In genomic region chr2:69674301-69674640, GRCh38 we compare ENCODE assay signal across 18 cellular contexts. TPM values are rescaled to one million over a fixed set of nuclear protein-coding genes. Genes with fewer than 3 reads are reported as not detected.
DNase-seq lines count a peak whose midpoint lies in the region; ATAC-seq and TF ChIP-seq lines count a peak whose summit lies in the region.
"Had no signal": no experiment of that assay in that cellular context is flagged by ENCODE, and none has a peak within 500 bp of the region (broad histone marks: within the 10 kb centered on the region; RNA-seq: fewer than 3 reads in every experiment).

No MANE protein-coding gene starts in this region.

- no peak overlapping the region for H2AK5ac ChIP-seq in neuronal stem cell (ENCODE audit: low read depth, low read length)

- no peak overlapping the region for H2BK12ac ChIP-seq in neuronal stem cell (ENCODE audit: low read length)

- DNase-seq in activated CD4-positive, alpha-beta T cell treated with anti-CD3 and anti-CD28 coated beads, Interleukin-2, amount 10 ng/mL, durations not matched to agents 24 days and 14 days, result no peak
- no peak for DNase-seq in activated CD4-positive, alpha-beta T cell treated with anti-CD3 and anti-CD28 coated beads, Interleukin-2, amount 50 U/mL, for 4 hours
- DNase-seq in midbrain (lab: John Stamatoyannopoulos, UW), result peak; percentile 16
- no peak for DNase-seq in thyroid gland
- no peak for DNase-seq in neuronal stem cell (ENCODE audit: low spot score)
- DNase-seq in NCI-H1930 (lab: John Stamatoyannopoulos, UW), result no peak
- DNase-seq: activated CD8-positive, alpha-beta T cell treated with anti-CD3 and anti-CD28 coated beads, Interleukin-2, amount 10 ng/mL, durations not matched to agents 7 days and 5 days; CD8-positive, alpha-beta memory T cell; foreskin fibroblast; mammary epithelial cell; NCI-H2081 treated with DMSO at 0.1 percent for 48 hours; NCI-H526 treated with DMSO at 0.1 percent for 48 hours; PC-3 had no signal

- intact Hi-C loops in activated CD4-positive, alpha-beta T cell treated with anti-CD3 and anti-CD28 coated beads, Interleukin-2, amount 10 ng/mL, durations not matched to agents 24 days and 14 days (cut with micrococcal nuclease), result no loop called here
- intact Hi-C loops in thyroid gland (cut with DNase I), result no loop called here

- H4K8ac ChIP-seq in neuronal stem cell (ENCODE audit: low read depth, low read length), result no peak overlapping the region

- no peak overlapping the region for H3K18ac ChIP-seq in neuronal stem cell (ENCODE audit: low read length)

- H3K36me3 Mint-ChIP-seq in activated CD4-positive, alpha-beta T cell treated with anti-CD3 and anti-CD28 coated beads, Interleukin-2, amount 10 ng/mL, durations not matched to agents 24 days and 14 days (ENCODE audit: low read depth), result peaks cover 2% of the 10 kb centered on the region
- H3K36me3 Mint-ChIP-seq: CD8-positive, alpha-beta memory T cell had no signal

- H2BK120ac ChIP-seq in neuronal stem cell (ENCODE audit: low read depth, low read length), result no peak overlapping the region

- H3K9ac ChIP-seq in neuronal stem cell (ENCODE audit: low read depth, low read length, poor library complexity), result no peak overlapping the region

- H3K4me2 ChIP-seq in neuronal stem cell (ENCODE audit: insufficient read depth, low read length, poor library complexity, severe bottlenecking), result no peak overlapping the region

- H3K4me3 Mint-ChIP-seq in activated CD4-positive, alpha-beta T cell treated with anti-CD3 and anti-CD28 coated beads, Interleukin-2, amount 10 ng/mL, durations not matched to agents 24 days and 14 days, result no peak overlapping the region
- H3K4me3 Mint-ChIP-seq: activated CD8-positive, alpha-beta T cell treated with anti-CD3 and anti-CD28 coated beads, Interleukin-2, amount 10 ng/mL, durations not matched to agents 7 days and 5 days; CD8-positive, alpha-beta memory T cell; central memory CD8-positive, alpha-beta T cell; neural crest cell had no signal

- TF ChIP-seq POLR2A in gastroesophageal sphincter (IDR thresholded peaks at IDR 0.05) (no peak), thyroid gland (IDR thresholded peaks at IDR 0.05) (peak in 1 of 2 donors; percentile 39)

- no peaks in the 10 kb centered on the region for H3K9me3 Mint-ChIP-seq in activated CD4-positive, alpha-beta T cell treated with anti-CD3 and anti-CD28 coated beads, Interleukin-2, amount 10 ng/mL, durations not matched to agents 24 days and 14 days
- H3K9me3 Mint-ChIP-seq: central memory CD8-positive, alpha-beta T cell had no signal

- no peaks in the 10 kb centered on the region for H3K27me3 Mint-ChIP-seq in activated CD4-positive, alpha-beta T cell treated with anti-CD3 and anti-CD28 coated beads, Interleukin-2, amount 10 ng/mL, durations not matched to agents 24 days and 14 days
- H3K27me3 Mint-ChIP-seq: CD8-positive, alpha-beta memory T cell; central memory CD8-positive, alpha-beta T cell had no signal

- TF ChIP-seq EP300 in gastroesophageal sphincter (IDR thresholded peaks at IDR 0.05), result no peak

- H4K91ac ChIP-seq in neuronal stem cell (ENCODE audit: low read depth, low read length, poor library complexity), result no peak overlapping the region

- no peak overlapping the region for H2BK5ac ChIP-seq in neuronal stem cell (ENCODE audit: low read length)

- H3K4me3 ChIP-seq in gastroesophageal sphincter, result no peak overlapping the region
- H3K4me3 ChIP-seq in thyroid gland (replicated peaks in 1 of 3), result no peak overlapping the region
- no peak overlapping the region for H3K4me3 ChIP-seq in neuronal stem cell (ENCODE audit: low read length in 2 of 2)
- H3K4me3 ChIP-seq: skin epidermis had no signal

- WGBS in gastroesophageal sphincter (ENCODE audit: low coverage in 1 of 2), 2 donors, result 44 to 48% methylated on average over 2 of the region's 2 CpGs
- 16 to 26% methylated on average over 2 of the region's 2 CpGs for WGBS in thyroid gland, 2 donors
- WGBS in neuronal stem cell (ENCODE audit: extremely low coverage in 2 of 2, insufficient read length in 2 of 2, insufficient replicate concordance in 1 of 2), 2 donors, result no CpG with 5 or more reads among the region's 2 CpGs

- TF ChIP-seq CTCF in gastroesophageal sphincter (IDR thresholded peaks at IDR 0.05), result no peak
- TF ChIP-seq CTCF in thyroid gland (IDR thresholded peaks at IDR 0.05), result no peak

- H3K79me1 ChIP-seq in neuronal stem cell (ENCODE audit: low read depth, low read length), result no peaks in the 10 kb centered on the region

- no peak overlapping the region for H2AFZ ChIP-seq in neuronal stem cell (ENCODE audit: low read length)

- ATAC-seq in gastroesophageal sphincter, result peak; percentile 43
- ATAC-seq in GM19324 (IDR thresholded peaks at IDR 0.05; ENCODE audit: low FRiP score, unreplicated experiment), result no peak
- ATAC-seq: activated CD8-positive, alpha-beta T cell treated with anti-CD3 and anti-CD28 coated beads, Interleukin-2, amount 10 ng/mL, durations not matched to agents 7 days and 5 days; PC-3 had no signal

- peaks cover 19% of the 10 kb centered on the region for H3K4me1 Mint-ChIP-seq in activated CD4-positive, alpha-beta T cell treated with anti-CD3 and anti-CD28 coated beads, Interleukin-2, amount 10 ng/mL, durations not matched to agents 24 days and 14 days
- H3K4me1 Mint-ChIP-seq: neural crest cell had no signal

- peak overlapping the region in 2 of 4 donors; percentile 8 to 25 for H3K27ac ChIP-seq in gastroesophageal sphincter
- peak overlapping the region; percentile 87 to 97 (median 90) for H3K27ac ChIP-seq in thyroid gland
- no peak overlapping the region for H3K27ac ChIP-seq in neuronal stem cell (replicated peaks; ENCODE audit: low read length)

- H3K9me3 ChIP-seq in gastroesophageal sphincter, result peaks cover 0 to 8% (median 0%) of the 10 kb centered on the region in 3 donors
- H3K9me3 ChIP-seq in thyroid gland, result no peaks in the 10 kb centered on the region
- peaks cover 0 to 8% of the 10 kb centered on the region in 2 donors for H3K9me3 ChIP-seq in neuronal stem cell (replicated peaks in 1 of 2; ENCODE audit: control insufficient read depth in 2 of 2, insufficient read depth in 1 of 2, low read depth in 1 of 2, low read length in 2 of 2)

- H3K36me3 ChIP-seq in gastroesophageal sphincter (no peaks in the 10 kb centered on the region), thyroid gland (no peaks in the 10 kb centered on the region), neuronal stem cell (replicated peaks in 1 of 2; ENCODE audit: control insufficient read depth in 2 of 2, insufficient read depth in 2 of 2, low read length in 2 of 2) (no peaks in the 10 kb centered on the region)

- no peak overlapping the region for H2BK15ac ChIP-seq in neuronal stem cell (ENCODE audit: low read length)

- no peak overlapping the region for H3K14ac ChIP-seq in neuronal stem cell (ENCODE audit: low read length)

- H3K4ac ChIP-seq in neuronal stem cell (ENCODE audit: low read length), result no peak overlapping the region

- peaks cover 0 to 16% (median 0%) of the 10 kb centered on the region in 3 donors for H3K4me1 ChIP-seq in gastroesophageal sphincter
- peaks cover 16 to 18% of the 10 kb centered on the region in 2 donors for H3K4me1 ChIP-seq in thyroid gland
- H3K4me1 ChIP-seq in neuronal stem cell (ENCODE audit: control insufficient read depth in 2 of 2, insufficient read depth in 1 of 2, low read depth in 1 of 2, low read length in 2 of 2), result peaks cover 0 to 2% of the 10 kb centered on the region in 2 donors

- H3K27me3 ChIP-seq in gastroesophageal sphincter (no peaks in the 10 kb centered on the region), thyroid gland (no peaks in the 10 kb centered on the region), neuronal stem cell (ENCODE audit: control insufficient read depth in 3 of 3, insufficient read depth in 3 of 3, low read depth in 1 of 3, low read length in 3 of 3) (no peaks in the 10 kb centered on the region)

- H3K27ac Mint-ChIP-seq in activated CD4-positive, alpha-beta T cell treated with anti-CD3 and anti-CD28 coated beads, Interleukin-2, amount 10 ng/mL, durations not matched to agents 24 days and 14 days, result peak overlapping the region; percentile 34
- H3K27ac Mint-ChIP-seq: activated CD8-positive, alpha-beta T cell treated with anti-CD3 and anti-CD28 coated beads, Interleukin-2, amount 10 ng/mL, durations not matched to agents 7 days and 5 days had no signal

- H3K23ac ChIP-seq in neuronal stem cell (ENCODE audit: low read depth, low read length, poor library complexity), result no peak overlapping the region

RNA-seq across cellular contexts. Expression of gene AAK1, which starts 30.7 kb away (rescaled TPM):
- 81.7 and 86.0 TPM in 2 replicates for total RNA-seq in activated CD4-positive, alpha-beta T cell treated with anti-CD3 and anti-CD28 coated beads, Interleukin-2, amount 10 ng/mL, durations not matched to agents 24 days and 14 days
- total RNA-seq in gastroesophageal sphincter, result 10 to 100 TPM; 32.3 to 55.9 (median 49.6) TPM
- 100 to 1,000 TPM in 3 of 4 donors, 10 to 100 TPM in 1; 82.0 to 174 (median 144) TPM for total RNA-seq in thyroid gland
- 16.3 TPM for polyA plus RNA-seq in neuronal stem cell (2013, experiment 1 of 2)
- polyA plus RNA-seq in neuronal stem cell (2013, experiment 2 of 2), result 17.1 TPM
